In the genomic region with DNA sequence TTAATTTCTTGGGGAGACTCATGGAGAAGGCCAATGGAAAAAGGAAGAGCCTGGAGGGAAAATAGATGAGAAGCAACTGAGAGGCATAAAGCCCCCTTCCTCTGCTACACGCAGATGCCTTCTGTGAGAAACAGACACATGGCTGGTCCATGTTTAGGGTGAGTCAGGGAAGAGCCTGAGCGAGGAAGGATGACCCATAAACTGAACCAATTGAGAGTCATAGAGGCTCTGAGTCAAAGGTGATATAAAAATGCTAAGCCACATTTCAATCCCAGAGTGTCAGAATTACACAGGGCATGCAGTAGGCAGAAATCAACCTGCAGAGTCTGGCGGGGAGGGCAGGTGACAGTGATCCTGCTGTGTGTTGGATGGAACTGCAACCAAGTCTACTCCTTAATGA, we compare ENCODE assay signal across 21 cellular contexts. TPM values are rescaled to one million over a fixed set of nuclear protein-coding genes. Genes with fewer than 3 reads are reported as not detected.
DNase-seq lines count a peak whose midpoint lies in the region; ATAC-seq, FAIRE-seq and TF ChIP-seq lines count a peak whose summit lies in the region.
"Had no signal": no experiment of that assay in that cellular context is flagged by ENCODE, and none has a peak within 500 bp of the region (broad histone marks: within the 10 kb centered on the region; RNA-seq: fewer than 3 reads in every experiment).

No MANE protein-coding gene starts in this region.

- H3K4ac ChIP-seq in IMR-90 (ENCODE audit: low read depth, low read length): no peak overlapping the region

- peaks cover 11% of the 10 kb centered on the region for H3K4me1 ChIP-seq in IMR-90 (ENCODE audit: control insufficient read depth, insufficient read depth, low read length)
- H3K4me1 ChIP-seq in astrocyte (ENCODE audit: insufficient read depth, low read length): peaks cover 24% of the 10 kb centered on the region
- H3K4me1 ChIP-seq in osteoblast (ENCODE audit: insufficient read depth, low read length): peaks cover 27% of the 10 kb centered on the region

- intact Hi-C loops in activated CD4-positive, alpha-beta T cell treated with anti-CD3 and anti-CD28 coated beads, Interleukin-2, amount 10 ng/mL, durations not matched to agents 24 days and 14 days (cut with micrococcal nuclease): no loop called here
- intact Hi-C loops in IMR-90 (cut with micrococcal nuclease): no loop called here

- no peak overlapping the region for H3K23ac ChIP-seq in IMR-90 (ENCODE audit: low read depth, low read length)

- WGBS in IMR-90 (ENCODE audit: extremely low coverage in 2 of 2, insufficient read length in 1 of 2), 2 experiments: no CpG with 5 or more reads among the region's 3 CpGs

- H3K9me3 ChIP-seq in IMR-90 (ENCODE audit: control insufficient read depth, insufficient read depth, low read length) (no peaks in the 10 kb centered on the region), astrocyte (ENCODE audit: insufficient read depth, low read depth, low read length) (no peaks in the 10 kb centered on the region), osteoblast (ENCODE audit: low read depth, low read length) (no peaks in the 10 kb centered on the region)

- no peak for FAIRE-seq in astrocyte (lab: Jason Lieb, UNC)
- FAIRE-seq: GM12878, GM18507, GM19239, HepG2 had no signal

- no peaks in the 10 kb centered on the region for H3K4me1 Mint-ChIP-seq in activated CD4-positive, alpha-beta T cell treated with anti-CD3 and anti-CD28 coated beads, Interleukin-2, amount 10 ng/mL, durations not matched to agents 24 days and 14 days
- peaks cover 26% of the 10 kb centered on the region for H3K4me1 Mint-ChIP-seq in astrocyte (ENCODE audit: low read depth, unreplicated experiment)
- no peaks in the 10 kb centered on the region for H3K4me1 Mint-ChIP-seq in activated naive CD8-positive, alpha-beta T cell treated with anti-CD3 and anti-CD28 coated beads, Interleukin-2, amount 50 U/mL, for 24 hours

- dilution Hi-C loops in IMR-90 (cut with HindIII; ENCODE audit: low sequenced_read_pairs, unreplicated experiment): no loop called here

- no peaks in the 10 kb centered on the region for H3K79me2 ChIP-seq in astrocyte (ENCODE audit: insufficient read depth, low read length)
- H3K79me2 ChIP-seq in osteoblast (ENCODE audit: insufficient read depth, low read length): no peaks in the 10 kb centered on the region

- peak overlapping the region; percentile 34 for H2AFZ ChIP-seq in IMR-90 (replicated peaks; ENCODE audit: low read length, poor library complexity)
- H2AFZ ChIP-seq in astrocyte (ENCODE audit: low read depth, low read length): no peak overlapping the region
- no peak overlapping the region for H2AFZ ChIP-seq in osteoblast (ENCODE audit: low read length)

- no peak overlapping the region for H2BK120ac ChIP-seq in IMR-90 (ENCODE audit: low read depth, low read length)

- H2BK15ac ChIP-seq in IMR-90 (ENCODE audit: low read depth, low read length): no peak overlapping the region

- peak overlapping the region; percentile 42 for H2AK9ac ChIP-seq in IMR-90 (replicated peaks; ENCODE audit: low read depth, low read length, poor library complexity)

- H4K8ac ChIP-seq in IMR-90 (ENCODE audit: low read depth in 2 of 2, low read length in 2 of 2): no peak overlapping the region

- H3K18ac ChIP-seq in IMR-90 (ENCODE audit: low read depth, low read length): no peak overlapping the region

- ATAC-seq in IMR-90 (ENCODE audit: low read depth): no peak
- no peak for ATAC-seq in activated naive CD8-positive, alpha-beta T cell treated with anti-CD3 and anti-CD28 coated beads, Interleukin-2, amount 50 U/mL, for 24 hours
- no peak for ATAC-seq in GM19023 (IDR thresholded peaks at IDR 0.05; ENCODE audit: unreplicated experiment)
- ATAC-seq: GM12878, HepG2 had no signal

- no peak overlapping the region for H3K56ac ChIP-seq in IMR-90 (ENCODE audit: extremely low read depth, insufficient read depth, low read length)

- H3K4me2 ChIP-seq in IMR-90 (ENCODE audit: low read depth, low read length): no peak overlapping the region
- no peak overlapping the region for H3K4me2 ChIP-seq in astrocyte (ENCODE audit: low read length)
- no peak overlapping the region for H3K4me2 ChIP-seq in osteoblast (ENCODE audit: insufficient read depth, low read length)

- no TSS peak for BruUV-seq in IMR-90 (replicated peaks; lab: Mats Ljungman, UMichigan)

- no peak overlapping the region for H3K27ac ChIP-seq in IMR-90 (ENCODE audit: insufficient read depth, low read length)
- H3K27ac ChIP-seq in astrocyte (ENCODE audit: low read depth, low read length): no peak overlapping the region
- H3K27ac ChIP-seq in osteoblast (ENCODE audit: low read depth, low read length): no peak overlapping the region
- H3K27ac ChIP-seq: SK-N-MC had no signal

- in situ Hi-C loops in IMR-90 (cut with MboI; ENCODE audit: low sequenced_read_pairs): no loop called here

- TF ChIP-seq POLR2A in IMR-90 (IDR thresholded peaks at IDR 0.05; ENCODE audit: low read depth, low read length): no peak

- H2BK20ac ChIP-seq in IMR-90 (ENCODE audit: low read depth, low read length): no peak overlapping the region; the same call in 1 of the 2 replicates

- no peak overlapping the region for H2BK5ac ChIP-seq in IMR-90 (ENCODE audit: low read depth, low read length, poor library complexity, severe bottlenecking)

- no peak overlapping the region for H3K9ac ChIP-seq in IMR-90 (ENCODE audit: low read depth, low read length)
- H3K9ac ChIP-seq in astrocyte (ENCODE audit: low read length): no peak overlapping the region

- CTCF ChIA-PET in IMR-90 (lab: Yijun Ruan, JAX): no interaction called here

- no peak for TF ChIP-seq RAD21 in IMR-90 (IDR thresholded peaks at IDR 0.05; ENCODE audit: low read length)

- H3K4me3 ChIP-seq in IMR-90 (ENCODE audit: insufficient read depth, low read depth, low read length) (no peak overlapping the region), astrocyte (ENCODE audit: insufficient read depth, low read depth, low read length) (no peak overlapping the region), osteoblast (ENCODE audit: insufficient read depth, low read length) (no peak overlapping the region)
- H3K4me3 ChIP-seq: GM12878, SK-N-MC had no signal

- no peak overlapping the region for H4K91ac ChIP-seq in IMR-90 (ENCODE audit: insufficient read depth, low read depth, low read length)

- peaks cover 9% of the 10 kb centered on the region for H3K9me1 ChIP-seq in IMR-90 (ENCODE audit: insufficient read depth, low read length)

- no peak overlapping the region for H3K27ac Mint-ChIP-seq in activated CD4-positive, alpha-beta T cell treated with anti-CD3 and anti-CD28 coated beads, Interleukin-2, amount 10 ng/mL, durations not matched to agents 24 days and 14 days
- H3K27ac Mint-ChIP-seq in astrocyte (ENCODE audit: unreplicated experiment): no peak overlapping the region
- H3K27ac Mint-ChIP-seq in activated naive CD8-positive, alpha-beta T cell treated with anti-CD3 and anti-CD28 coated beads, Interleukin-2, amount 50 U/mL, for 24 hours: no peak overlapping the region

- H4K20me1 ChIP-seq in IMR-90 (ENCODE audit: insufficient read depth, low read length): no peaks in the 10 kb centered on the region
- H4K20me1 ChIP-seq in astrocyte (ENCODE audit: insufficient read depth, low read length): no peaks in the 10 kb centered on the region
- no peaks in the 10 kb centered on the region for H4K20me1 ChIP-seq in osteoblast (ENCODE audit: insufficient read depth, low read length)

- H3K36me3 ChIP-seq in IMR-90 (ENCODE audit: control insufficient read depth, insufficient read depth, low read length) (no peaks in the 10 kb centered on the region), astrocyte (ENCODE audit: insufficient read depth, low read length) (no peaks in the 10 kb centered on the region), osteoblast (ENCODE audit: insufficient read depth, low read length) (no peaks in the 10 kb centered on the region)

- POLR2A ChIA-PET in IMR-90 (lab: Charles Lee; ENCODE audit: unreplicated experiment): no interaction called here

- no peak overlapping the region for H2AK5ac ChIP-seq in IMR-90 (ENCODE audit: low read depth, low read length)

- no peak overlapping the region for H3K14ac ChIP-seq in IMR-90 (replicated peaks; ENCODE audit: low read depth, low read length)

- no peaks in the 10 kb centered on the region for H3K9me3 Mint-ChIP-seq in activated CD4-positive, alpha-beta T cell treated with anti-CD3 and anti-CD28 coated beads, Interleukin-2, amount 10 ng/mL, durations not matched to agents 24 days and 14 days
- no peaks in the 10 kb centered on the region for H3K9me3 Mint-ChIP-seq in astrocyte (ENCODE audit: unreplicated experiment)
- H3K9me3 Mint-ChIP-seq in activated naive CD8-positive, alpha-beta T cell treated with anti-CD3 and anti-CD28 coated beads, Interleukin-2, amount 50 U/mL, for 24 hours: no peaks in the 10 kb centered on the region

- H3K4me3 Mint-ChIP-seq in activated CD4-positive, alpha-beta T cell treated with anti-CD3 and anti-CD28 coated beads, Interleukin-2, amount 10 ng/mL, durations not matched to agents 24 days and 14 days: no peak overlapping the region
- no peak overlapping the region for H3K4me3 Mint-ChIP-seq in astrocyte (ENCODE audit: unreplicated experiment)
- no peak overlapping the region for H3K4me3 Mint-ChIP-seq in activated naive CD8-positive, alpha-beta T cell treated with anti-CD3 and anti-CD28 coated beads, Interleukin-2, amount 50 U/mL, for 24 hours

- H3K27me3 ChIP-seq in IMR-90 (ENCODE audit: control insufficient read depth, insufficient read depth, low read length) (no peaks in the 10 kb centered on the region), astrocyte (ENCODE audit: insufficient read depth, low read length) (no peaks in the 10 kb centered on the region), osteoblast (ENCODE audit: insufficient read depth, low read length) (no peaks in the 10 kb centered on the region)

- H3K27me3 Mint-ChIP-seq in activated CD4-positive, alpha-beta T cell treated with anti-CD3 and anti-CD28 coated beads, Interleukin-2, amount 10 ng/mL, durations not matched to agents 24 days and 14 days: peaks cover 19% of the 10 kb centered on the region
- H3K27me3 Mint-ChIP-seq in astrocyte (ENCODE audit: low read depth, unreplicated experiment): no peaks in the 10 kb centered on the region
- peaks cover 10% of the 10 kb centered on the region for H3K27me3 Mint-ChIP-seq in activated naive CD8-positive, alpha-beta T cell treated with anti-CD3 and anti-CD28 coated beads, Interleukin-2, amount 50 U/mL, for 24 hours

- DNase-seq in activated CD4-positive, alpha-beta T cell treated with anti-CD3 and anti-CD28 coated beads, Interleukin-2, amount 10 ng/mL, durations not matched to agents 24 days and 14 days: peak; percentile 25
- no peak for DNase-seq in activated CD4-positive, alpha-beta T cell treated with anti-CD3 and anti-CD28 coated beads for 48 hours
- DNase-seq in IMR-90 (peak; percentile 59), astrocyte (ENCODE audit: low read depth) (peak; percentile 42), osteoblast (ENCODE audit: insufficient read length, low spot score, missing footprints) (peak; percentile 53), NCI-H2196 (lab: John Stamatoyannopoulos, UW; ENCODE audit: unreplicated experiment) (no peak)
- no peak for DNase-seq in activated naive CD8-positive, alpha-beta T cell treated with anti-CD3 and anti-CD28 coated beads, Interleukin-2, amount 50 U/mL, for 24 hours
- DNase-seq: 8988T; C1 segment of cervical spinal cord; DMS 273 treated with DMSO at 0.1 percent for 48 hours; Karpas-422; NCI-H1417 treated with DMSO at 0.1 percent for 48 hours; NCI-H2081; NCI-H526; NK-92 treated with Interleukin-12 subunit alpha and Interleukin-12 subunit beta, amount 100 ng/mL, for 24 hours had no signal

- H3K36me3 Mint-ChIP-seq in activated CD4-positive, alpha-beta T cell treated with anti-CD3 and anti-CD28 coated beads, Interleukin-2, amount 10 ng/mL, durations not matched to agents 24 days and 14 days (ENCODE audit: low read depth): no peaks in the 10 kb centered on the region
- H3K36me3 Mint-ChIP-seq in astrocyte (ENCODE audit: low read depth, unreplicated experiment): no peaks in the 10 kb centered on the region
- no peaks in the 10 kb centered on the region for H3K36me3 Mint-ChIP-seq in activated naive CD8-positive, alpha-beta T cell treated with anti-CD3 and anti-CD28 coated beads, Interleukin-2, amount 50 U/mL, for 24 hours (ENCODE audit: low read depth)

- no peak for TF ChIP-seq CTCF in IMR-90 (conservative IDR thresholded peaks at IDR 0.05; ENCODE audit: low read depth, low read length)
- TF ChIP-seq CTCF in astrocyte (IDR thresholded peaks at IDR 0.05; ENCODE audit: insufficient read depth, low read depth, low read length): no peak
- no peak for TF ChIP-seq CTCF in osteoblast (IDR thresholded peaks at IDR 0.05; ENCODE audit: extremely low read depth, low read depth, low read length)

- H4K5ac ChIP-seq in IMR-90 (ENCODE audit: low read depth, low read length): no peak overlapping the region

- H3K79me1 ChIP-seq in IMR-90 (ENCODE audit: low read depth in 1 of 2, low read length in 2 of 2): no peaks in the 10 kb centered on the region

RNA-seq across cellular contexts. Expression of gene NEDD1, which starts 30.1 kb away (rescaled TPM):
- total RNA-seq in activated CD4-positive, alpha-beta T cell treated with anti-CD3 and anti-CD28 coated beads, Interleukin-2, amount 10 ng/mL, durations not matched to agents 24 days and 14 days: 58.8 and 62.7 TPM in 2 replicates
- 48.0 and 60.5 TPM in 2 replicates for total RNA-seq in IMR-90 (2012; rRNA removed)
- polyA plus RNA-seq in IMR-90 (2012; rRNA removed): 8.1 and 10.0 TPM in 2 replicates
- polyA plus RNA-seq in IMR-90 (2012; cell fraction: cytosol; rRNA removed): 1.4 and 1.7 TPM in 2 replicates
- 0.87 and 6.3 TPM in 2 replicates for polyA plus RNA-seq in IMR-90 (2012; cell fraction: nucleus; rRNA removed; ENCODE audit: low replicate concordance)
- total RNA-seq in astrocyte: 30.0 and 31.3 TPM in 2 replicates
- 28.3 and 33.3 TPM in 2 replicates for total RNA-seq in osteoblast

Comparison
In these comparisons a context has a peak if more than half of its experiments do, and no peak if none do; other contexts are left out.
1. DNase-seq: peak in activated CD4-positive, alpha-beta T cell treated with anti-CD3 and anti-CD28 coated beads, Interleukin-2, amount 10 ng/mL, durations not matched to agents 24 days and 14 days (single experiment), IMR-90 (single experiment), astrocyte (single experiment) and osteoblast (single experiment); none in activated CD4-positive, alpha-beta T cell treated with anti-CD3 and anti-CD28 coated beads for 48 hours (single experiment), activated naive CD8-positive, alpha-beta T cell treated with anti-CD3 and anti-CD28 coated beads, Interleukin-2, amount 50 U/mL, for 24 hours (single experiment) and NCI-H2196 (single experiment).